10 cellular contexts compared by ENCODE assay signal in the genomic region with DNA sequence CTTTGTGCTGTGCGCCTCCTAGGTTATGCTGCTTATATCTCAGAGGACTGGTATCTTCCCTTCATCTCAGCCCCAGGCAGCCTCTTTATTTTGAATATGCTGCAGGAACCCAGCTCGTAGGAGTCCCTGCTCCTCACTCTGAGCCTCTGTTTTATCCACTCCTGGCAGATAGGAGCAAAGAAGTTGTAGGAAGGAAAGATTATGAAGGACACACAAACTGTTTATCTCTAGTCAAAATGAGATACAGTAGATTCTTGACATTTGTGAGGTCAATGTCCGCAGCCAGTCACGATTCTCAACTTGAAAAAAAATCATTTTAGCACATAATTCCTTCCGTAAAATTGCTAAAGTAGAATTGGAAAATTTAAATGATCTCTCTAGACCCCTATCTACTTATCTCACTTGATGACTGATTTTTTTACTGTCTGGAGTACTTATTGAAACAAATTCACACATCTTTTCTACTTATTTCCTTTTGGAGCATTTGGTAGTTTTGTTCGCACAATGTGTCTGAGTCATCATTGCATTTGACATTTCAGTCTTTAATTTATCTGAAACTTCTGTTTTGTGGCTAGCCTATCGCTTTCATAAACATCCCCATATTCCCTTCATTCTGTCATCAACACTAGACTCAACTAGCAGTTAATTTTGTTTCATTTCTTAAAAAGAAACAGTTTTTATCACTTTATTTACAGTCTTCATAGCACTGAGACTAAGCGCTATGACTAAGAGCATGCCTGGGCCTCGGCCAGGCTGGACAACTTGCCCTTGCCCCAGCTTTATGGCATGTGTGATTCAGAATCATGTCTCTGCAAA. TPM values are rescaled to one million over a fixed set of nuclear protein-coding genes. Genes with fewer than 3 reads are reported as not detected.
DNase-seq lines count a peak whose midpoint lies in the region; ATAC-seq and TF ChIP-seq lines count a peak whose summit lies in the region.
"Had no signal": no experiment of that assay in that cellular context is flagged by ENCODE, and none has a peak within 500 bp of the region (broad histone marks: within the 10 kb centered on the region; RNA-seq: fewer than 3 reads in every experiment).

No MANE protein-coding gene starts in this region.

- no peaks in the 10 kb centered on the region for H3K36me3 ChIP-seq in uterus
- H3K36me3 ChIP-seq in heart left ventricle: no peaks in the 10 kb centered on the region
- H3K36me3 ChIP-seq: upper lobe of left lung had no signal

- no peak for ATAC-seq in GM18517 (IDR thresholded peaks at IDR 0.05; ENCODE audit: unreplicated experiment)
- ATAC-seq in heart left ventricle: no peak

- TF ChIP-seq POLR2A in uterus (IDR thresholded peaks at IDR 0.05): no peak
- no peak for TF ChIP-seq POLR2A in heart left ventricle (IDR thresholded peaks at IDR 0.05)

- H3K4me1 ChIP-seq in uterus (no peaks in the 10 kb centered on the region), heart left ventricle (peaks cover 0 to 8% (median 0%) of the 10 kb centered on the region in 12 donors)
- H3K4me1 ChIP-seq: upper lobe of left lung had no signal

- H3K27me3 ChIP-seq in uterus (no peaks in the 10 kb centered on the region), heart left ventricle (no peaks in the 10 kb centered on the region)
- H3K27me3 ChIP-seq: upper lobe of left lung had no signal

- H3K4me3 ChIP-seq in uterus (no peak overlapping the region), heart left ventricle (no peak overlapping the region)
- H3K4me3 ChIP-seq: upper lobe of left lung had no signal

- intact Hi-C loops in uterus (cut with DNase I; ENCODE audit: low total_unique reads): no loop called here
- intact Hi-C loops in heart left ventricle (cut with DNase I): no loop called here

- 86 to 90% (median 89%) methylated on average over 9 of the region's 9 CpGs for WGBS in heart left ventricle, 4 donors

- peak; percentile 42 for DNase-seq in stimulated activated CD4-positive, alpha-beta T cell treated with anti-CD3 and anti-CD28 coated beads, Interleukin-15, amount 100 ng/mL, for 24 hours
- DNase-seq in stimulated activated CD4-positive, alpha-beta T cell treated with anti-CD3 and anti-CD28 coated beads, Interleukin-4, amount 100 ng/mL, for 4 hours: no peak
- DNase-seq in activated T-cell treated with anti-CD3 and anti-CD28 coated beads, Interleukin-2, amount 50 U/mL, for 48 hours: peak; percentile 32 to 42
- DNase-seq in glomerular endothelial cell (ENCODE audit: extremely low read depth, low read depth, low spot score) (peak; percentile 22), uterus (peak; percentile 41 to 63), heart left ventricle (no peak), foreskin melanocyte (no peak)
- DNase-seq: DMS 273 treated with DMSO at 0.1 percent for 48 hours, upper lobe of left lung had no signal

- H3K27ac ChIP-seq in uterus: peak overlapping the region; percentile 56 to 69
- H3K27ac ChIP-seq in heart left ventricle: no peak overlapping the region
- H3K27ac ChIP-seq: upper lobe of left lung had no signal

- TF ChIP-seq CTCF in uterus (IDR thresholded peaks at IDR 0.05) (no peak), heart left ventricle (IDR thresholded peaks at IDR 0.05) (no peak)

- no peaks in the 10 kb centered on the region for H3K9me3 ChIP-seq in uterus
- H3K9me3 ChIP-seq in heart left ventricle: no peaks in the 10 kb centered on the region
- H3K9me3 ChIP-seq: upper lobe of left lung had no signal

RNA-seq across cellular contexts. Expression of gene L3MBTL3, which starts 15.8 kb away (rescaled TPM):
- total RNA-seq in glomerular endothelial cell (14.8 and 21.1 TPM in 2 replicates), uterus (10 to 100 TPM in 3 of 4 donors, 1 to 10 TPM in 1; 3.1 to 21.3 (median 16.1) TPM), heart left ventricle (1 to 10 TPM; 1.2 to 4.9 (median 2.2) TPM)
- 1 to 10 TPM in 1 of 2 donors, under 1 TPM in 1; 0.53 to 1.2 TPM for polyA plus RNA-seq in heart left ventricle

Comparison
In these comparisons a context has a peak if more than half of its experiments do, and no peak if none do; other contexts are left out.
1. DNase-seq: peak in stimulated activated CD4-positive, alpha-beta T cell treated with anti-CD3 and anti-CD28 coated beads, Interleukin-15, amount 100 ng/mL, for 24 hours (single experiment), activated T-cell treated with anti-CD3 and anti-CD28 coated beads, Interleukin-2, amount 50 U/mL, for 48 hours (2 of 2), glomerular endothelial cell (single experiment) and uterus (2 of 2); none in stimulated activated CD4-positive, alpha-beta T cell treated with anti-CD3 and anti-CD28 coated beads, Interleukin-4, amount 100 ng/mL, for 4 hours (0 of 2), heart left ventricle (0 of 5) and foreskin melanocyte (single experiment).
2. H3K27ac ChIP-seq: peak in uterus (2 of 2); none in heart left ventricle (0 of 12).